In the genomic region with DNA sequence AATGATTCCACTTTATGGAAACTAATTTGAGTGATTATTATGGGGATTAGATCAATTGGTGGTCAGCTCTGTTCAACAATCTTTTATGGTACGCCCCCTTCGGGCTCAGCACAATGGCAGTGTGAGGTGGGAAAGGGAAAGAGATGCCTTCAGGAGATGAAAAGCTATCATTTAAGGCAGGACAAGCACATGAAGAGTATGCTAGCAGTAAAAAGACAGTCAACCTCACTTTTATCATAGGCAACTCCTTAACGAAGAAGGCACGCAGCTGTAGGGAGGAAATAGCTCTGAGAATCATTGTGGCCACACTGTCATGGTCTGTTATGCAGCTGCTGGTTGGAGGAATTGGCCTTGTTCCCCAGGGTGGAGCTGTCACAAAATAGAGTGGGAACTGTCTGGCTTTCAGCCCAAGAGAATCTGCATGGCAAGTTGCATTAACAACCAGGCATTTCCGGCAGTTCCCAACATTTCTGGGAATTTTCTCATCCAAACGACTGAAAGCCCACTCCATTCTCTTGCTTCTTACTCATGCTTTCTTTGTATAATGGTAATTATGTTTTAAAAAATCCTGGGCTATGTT, we compare ENCODE assay signal across 8 cellular contexts. TPM values are rescaled to one million over a fixed set of nuclear protein-coding genes. Genes with fewer than 3 reads are reported as not detected.
DNase-seq lines count a peak whose midpoint lies in the region; ATAC-seq and TF ChIP-seq lines count a peak whose summit lies in the region.

No MANE protein-coding gene starts in this region.

- DNase-seq in LHCN-M2 (ENCODE audit: low read depth) = peak; percentile 97
- peak; percentile 94 to 99 for DNase-seq in fibroblast of lung (ENCODE audit: low read depth in 2 of 2)
- DNase-seq in stimulated activated naive CD8-positive, alpha-beta T cell treated with anti-CD3 and anti-CD28 coated beads, Interleukin-15, Interleukin-2, amounts not matched to agents 100 U/mL and 50 U/mL, for 24 hours = no peak
- no peak for DNase-seq in retina
- DNase-seq in HT-29 (ENCODE audit: low spot score) = no peak
- DNase-seq in kidney glomerular epithelial cell (lab: John Stamatoyannopoulos, UW) = no peak

- no peaks in the 10 kb centered on the region for H4K20me1 ChIP-seq in fibroblast of lung (ENCODE audit: control insufficient read depth, extremely low read depth, insufficient read depth, low read length)

- ATAC-seq in GM19328 (IDR thresholded peaks at IDR 0.05; ENCODE audit: unreplicated experiment) = peak; percentile 54
- ATAC-seq in stimulated activated naive CD8-positive, alpha-beta T cell treated with anti-CD3 and anti-CD28 coated beads, Interleukin-15, Interleukin-2, amounts not matched to agents 100 U/mL and 50 U/mL, for 24 hours = no peak

- TF ChIP-seq CTCF in fibroblast of lung (conservative IDR thresholded peaks at IDR 0.05 in 1 of 2, IDR thresholded peaks at IDR 0.05 in 1 of 2; ENCODE audit: low read depth in 1 of 2, low read length in 2 of 2) = peak in 1 of 2 donors; percentile 10

- H2AFZ ChIP-seq in fibroblast of lung (ENCODE audit: low read length) = no peak overlapping the region

- peak overlapping the region in 1 of 4 experiments; percentile 8 for H3K4me3 ChIP-seq in fibroblast of lung (replicated peaks in 1 of 4; ENCODE audit: control extremely low read depth in 1 of 4, insufficient read depth in 1 of 4, low read depth in 3 of 4, low read length in 4 of 4)
- peak overlapping the region in 1 of 3 donors; percentile 25 for H3K4me3 ChIP-seq in skeletal muscle tissue (ENCODE audit: low read length in 3 of 3)

- peak overlapping the region; percentile 72 for H3K4me2 ChIP-seq in fibroblast of lung (ENCODE audit: extremely low read depth, insufficient read depth, low read length)

- H3K9ac ChIP-seq in fibroblast of lung (ENCODE audit: insufficient read depth, low read length) (peak overlapping the region; percentile 55), skeletal muscle tissue (ENCODE audit: low read depth in 1 of 3, low read length in 3 of 3) (peak overlapping the region in 1 of 3 donors; percentile 47)

- H3K27ac ChIP-seq in fibroblast of lung (ENCODE audit: insufficient read depth, low read length) (peak overlapping the region; percentile 99), skeletal muscle tissue (ENCODE audit: low read depth, low read length) (peak overlapping the region; percentile 81)

- peaks cover 30% of the 10 kb centered on the region for H3K4me1 ChIP-seq in fibroblast of lung (ENCODE audit: control insufficient read depth, extremely low read depth, insufficient read depth, low read length)
- H3K4me1 ChIP-seq in skeletal muscle tissue (ENCODE audit: control insufficient read depth in 3 of 3, insufficient read depth in 3 of 3, low read length in 3 of 3) = peaks cover 18 to 22% (median 21%) of the 10 kb centered on the region in 3 donors

- H3K79me2 ChIP-seq in fibroblast of lung (ENCODE audit: control insufficient read depth, insufficient read depth, low read length) = peaks cover 31% of the 10 kb centered on the region

- H3K27me3 ChIP-seq in fibroblast of lung (ENCODE audit: control insufficient read depth, insufficient read depth, low read length) (no peaks in the 10 kb centered on the region), skeletal muscle tissue (ENCODE audit: control insufficient read depth in 3 of 3, insufficient read depth in 3 of 3, low read length in 3 of 3) (no peaks in the 10 kb centered on the region)

- no peaks in the 10 kb centered on the region for H3K9me3 ChIP-seq in fibroblast of lung (ENCODE audit: control insufficient read depth, insufficient read depth, low read depth, low read length)
- no peaks in the 10 kb centered on the region for H3K9me3 ChIP-seq in skeletal muscle tissue (ENCODE audit: control insufficient read depth in 3 of 3, low read length in 3 of 3)

- no peaks in the 10 kb centered on the region for H3K36me3 ChIP-seq in fibroblast of lung (ENCODE audit: control insufficient read depth, insufficient read depth, low read length)
- no peaks in the 10 kb centered on the region for H3K36me3 ChIP-seq in skeletal muscle tissue (ENCODE audit: control insufficient read depth in 3 of 3, insufficient read depth in 3 of 3, low read length in 3 of 3)

RNA-seq across cellular contexts. Expression of gene BCL10, which starts 54.4 kb away (rescaled TPM):
- total RNA-seq in LHCN-M2 (2014; rRNA removed) = 29.0 and 31.7 TPM in 2 replicates
- 10.1 TPM for polyA plus RNA-seq in LHCN-M2 (2012)
- 21.3 and 30.2 TPM in 2 replicates for total RNA-seq in fibroblast of lung
- 18.8 and 20.1 TPM in 2 replicates for polyA plus RNA-seq in fibroblast of lung
- polyA plus RNA-seq in fibroblast of lung (2012) = 20.1 and 20.2 TPM in 2 replicates
- 13.4 and 17.8 TPM in 2 replicates for polyA minus RNA-seq in fibroblast of lung (ENCODE audit: low replicate concordance)
- 15.7 TPM for total RNA-seq in skeletal muscle tissue
- 11.8 and 13.0 TPM in 2 replicates for total RNA-seq in HT-29 (2014; rRNA removed; shearing (Covaris generic))

Comparison
In these comparisons a context has a peak if more than half of its experiments do, and no peak if none do; other contexts are left out.
1. DNase-seq: peak in LHCN-M2 (single experiment) and fibroblast of lung (2 of 2); none in stimulated activated naive CD8-positive, alpha-beta T cell treated with anti-CD3 and anti-CD28 coated beads, Interleukin-15, Interleukin-2, amounts not matched to agents 100 U/mL and 50 U/mL, for 24 hours (single experiment), retina (single experiment), HT-29 (single experiment) and kidney glomerular epithelial cell (single experiment).